ENCODE assay signal across 25 cellular contexts in the genomic region with DNA sequence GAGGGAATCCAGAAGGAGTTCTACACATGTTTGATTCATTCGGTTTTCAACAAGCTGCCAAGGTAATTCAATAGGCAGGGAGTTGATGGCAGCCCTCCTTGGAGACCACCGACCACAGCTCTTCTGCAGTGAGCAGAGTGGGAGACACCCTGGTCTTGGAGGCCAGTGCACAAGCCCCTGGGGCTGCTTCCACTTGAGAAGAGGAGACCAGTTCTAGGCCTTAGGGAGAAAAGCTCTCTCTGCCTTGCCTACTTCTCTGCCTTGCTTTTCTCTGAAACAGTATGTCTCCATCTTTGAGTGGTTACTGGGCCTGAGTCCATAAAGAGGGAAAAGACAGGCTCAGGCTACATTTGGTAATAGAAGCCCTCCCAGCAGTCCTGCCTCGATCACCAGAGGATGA.
DNase-seq lines count a peak whose midpoint lies in the region; ATAC-seq, FAIRE-seq and TF ChIP-seq lines count a peak whose summit lies in the region.
"Had no signal": no experiment of that assay in that cellular context is flagged by ENCODE, and none has a peak within 500 bp of the region (broad histone marks: within the 10 kb centered on the region; RNA-seq: fewer than 3 reads in every experiment).

No MANE protein-coding gene starts in this region.

- peak overlapping the region; percentile 2 for H3K27ac Mint-ChIP-seq in activated naive CD4-positive, alpha-beta T cell treated with anti-CD3 and anti-CD28 coated beads, Interleukin-2, amount 10 ng/mL, durations not matched to agents 7 days and 5 days
- H3K27ac Mint-ChIP-seq: B cell; CD4-positive, CD25-positive, alpha-beta regulatory T cell; CD8-positive, alpha-beta T cell; HFFc6 had no signal

- no peaks in the 10 kb centered on the region for H3K27me3 ChIP-seq in K562 (ENCODE audit: control insufficient read depth in 2 of 2, insufficient read depth in 2 of 2, low read length in 2 of 2)
- no peaks in the 10 kb centered on the region for H3K27me3 ChIP-seq in tibial artery
- H3K27me3 ChIP-seq: BLaER1 had no signal

- peaks cover 3% of the 10 kb centered on the region for H3K9me3 Mint-ChIP-seq in activated naive CD4-positive, alpha-beta T cell treated with anti-CD3 and anti-CD28 coated beads, Interleukin-2, amount 10 ng/mL, durations not matched to agents 7 days and 5 days

- ATAC-seq in K562 (peak; percentile 29), GM18520 (IDR thresholded peaks at IDR 0.05; ENCODE audit: unreplicated experiment) (no peak), GM19467 (IDR thresholded peaks at IDR 0.05; ENCODE audit: unreplicated experiment) (no peak)
- ATAC-seq: CD8-positive, alpha-beta T cell had no signal

- no peak for TF ChIP-seq POLR2A in K562 (conservative IDR thresholded peaks at IDR 0.05)

- H4K20me1 ChIP-seq in OCI-LY7 (ENCODE audit: insufficient read depth, low read length) = no peaks in the 10 kb centered on the region
- H4K20me1 ChIP-seq in K562 (replicated peaks; ENCODE audit: control insufficient read depth, insufficient read depth, low read length) = no peaks in the 10 kb centered on the region
- H4K20me1 ChIP-seq: BLaER1 had no signal

- in situ Hi-C loops in K562 (cut with MboI) = loop anchor here (5.0 kb wide), 1 partner anchor 66 kb away; no protein-coding TSS in a partner anchor

- no peak overlapping the region for H3K27ac ChIP-seq in OCI-LY7 (ENCODE audit: low read depth, low read length, poor library complexity, severe bottlenecking)
- H3K27ac ChIP-seq in K562 (ENCODE audit: extremely low read depth, low read depth, low read length) = peak overlapping the region; percentile 85
- no peak overlapping the region for H3K27ac ChIP-seq in tibial artery
- H3K27ac ChIP-seq: 22Rv1, BLaER1, C4-2B had no signal

- FAIRE-seq in K562 (lab: Jason Lieb, UNC) (peak; percentile 56), urothelium cell line (lab: Jason Lieb, UNC) (peak; percentile 32)
- FAIRE-seq: A204.1, D721Med, G401.6, GM12892, GM19239, H54 had no signal

- H3K79me2 ChIP-seq in OCI-LY7 (ENCODE audit: insufficient read depth, low read depth, low read length) (no peaks in the 10 kb centered on the region), K562 (ENCODE audit: control insufficient read depth, insufficient read depth, low read length) (peaks cover 94% of the 10 kb centered on the region)

- POLR2A ChIA-PET in OCI-LY7 (lab: Charles Lee) = interaction anchor here (1.0 kb wide), 1 partner anchor 55 kb away, joined by 3 read pairs; no protein-coding TSS in a partner anchor
- POLR2A ChIA-PET in K562 (lab: Yijun Ruan, JAX) = interaction anchor here (0.7 to 7.0 kb wide), 8 partner anchors 12 to 63 kb away, joined by 3 to 81 read pairs (median 5); no protein-coding TSS in a partner anchor

- H3K9me1 ChIP-seq in K562 (ENCODE audit: control insufficient read depth, insufficient read depth, low read length) = no peaks in the 10 kb centered on the region

- H3K9ac ChIP-seq in K562 (ENCODE audit: insufficient read depth in 1 of 2, low read depth in 2 of 2, low read length in 2 of 2) = peak overlapping the region; percentile 29 to 87; a peak in 3 of 4 replicates
- H3K9ac ChIP-seq: BLaER1 had no signal

- no peaks in the 10 kb centered on the region for H3K9me2 ChIP-seq in OCI-LY7 (ENCODE audit: insufficient read depth, low read length)

- H3K9me3 ChIP-seq in OCI-LY7 (ENCODE audit: low read length) (peaks cover 20% of the 10 kb centered on the region; the same call in 1 of the 2 replicates), K562 (replicated peaks; ENCODE audit: control insufficient read depth, insufficient read depth, low read depth, low read length) (no peaks in the 10 kb centered on the region), tibial artery (peaks cover 0 to 7% (median 0%) of the 10 kb centered on the region in 3 donors)
- H3K9me3 ChIP-seq: HAP-1 had no signal

- H3K4me1 ChIP-seq in OCI-LY7 (ENCODE audit: insufficient read depth, low read length, poor library complexity, severe bottlenecking) = peaks cover 30% of the 10 kb centered on the region
- H3K4me1 ChIP-seq in K562 (replicated peaks in 1 of 2; ENCODE audit: control insufficient read depth in 2 of 2, insufficient read depth in 2 of 2, low read length in 2 of 2) = peaks cover 9 to 10% of the 10 kb centered on the region in 2 experiments; a peak in 3 of 5 replicates
- no peaks in the 10 kb centered on the region for H3K4me1 ChIP-seq in tibial artery
- H3K4me1 ChIP-seq: HAP-1 had no signal

- intact Hi-C loops in OCI-LY7 (cut with micrococcal nuclease; ENCODE audit: unreplicated experiment) (no loop called here), K562 (cut with micrococcal nuclease) (loop anchor here (2.0 kb wide), 1 partner anchor 14 kb away; no protein-coding TSS in a partner anchor), tibial artery (cut with DNase I; ENCODE audit: low total_unique reads) (no loop called here)

- H3K27me3 Mint-ChIP-seq in activated naive CD4-positive, alpha-beta T cell treated with anti-CD3 and anti-CD28 coated beads, Interleukin-2, amount 10 ng/mL, durations not matched to agents 7 days and 5 days = no peaks in the 10 kb centered on the region
- H3K27me3 Mint-ChIP-seq: B cell; CD4-positive, CD25-positive, alpha-beta regulatory T cell had no signal

- H3K4me3 Mint-ChIP-seq in activated naive CD4-positive, alpha-beta T cell treated with anti-CD3 and anti-CD28 coated beads, Interleukin-2, amount 10 ng/mL, durations not matched to agents 7 days and 5 days = no peak overlapping the region
- H3K4me3 Mint-ChIP-seq: B cell; CD4-positive, CD25-positive, alpha-beta regulatory T cell; CD8-positive, alpha-beta T cell; HFFc6 had no signal

- no peaks in the 10 kb centered on the region for H3K36me3 Mint-ChIP-seq in activated naive CD4-positive, alpha-beta T cell treated with anti-CD3 and anti-CD28 coated beads, Interleukin-2, amount 10 ng/mL, durations not matched to agents 7 days and 5 days
- H3K36me3 Mint-ChIP-seq: CD4-positive, CD25-positive, alpha-beta regulatory T cell; CD8-positive, alpha-beta T cell had no signal

- TF ChIP-seq EP300 in K562 (IDR thresholded peaks at IDR 0.05; ENCODE audit: low read length) = no peak

- H3K36me3 ChIP-seq in OCI-LY7 (ENCODE audit: insufficient read depth, low read length) (no peaks in the 10 kb centered on the region; the same call in 1 of the 2 replicates), K562 (ENCODE audit: control insufficient read depth, insufficient read depth, low read length) (peaks cover 4% of the 10 kb centered on the region; the same call in 2 of the 3 replicates), tibial artery (no peaks in the 10 kb centered on the region)
- H3K36me3 ChIP-seq: BLaER1, HAP-1 had no signal

- CTCF ChIA-PET in activated naive CD4-positive, alpha-beta T cell treated with anti-CD3 and anti-CD28 coated beads, Interleukin-2, amount 10 ng/mL, durations not matched to agents 7 days and 5 days (lab: Charles Lee) = no interaction called here
- CTCF ChIA-PET in OCI-LY7 (lab: Charles Lee; ENCODE audit: unreplicated experiment) (no interaction called here), K562 (lab: Yijun Ruan, JAX; ENCODE audit: low intra/inter-chr PET ratio) (no interaction called here)

- H3K4me2 ChIP-seq in OCI-LY7 (ENCODE audit: low read length) (no peak overlapping the region), K562 (ENCODE audit: insufficient read depth, low read length) (peak overlapping the region; percentile 87)

- TF ChIP-seq CTCF in OCI-LY7 (conservative IDR thresholded peaks at IDR 0.05; ENCODE audit: low read length) = no peak
- no peak for TF ChIP-seq CTCF in K562 (IDR thresholded peaks at IDR 0.05 in 2 of 3, conservative IDR thresholded peaks at IDR 0.05 in 1 of 3; ENCODE audit: insufficient read depth in 2 of 3, low read depth in 1 of 3, low read length in 3 of 3)
- TF ChIP-seq CTCF in tibial artery (IDR thresholded peaks at IDR 0.05) = no peak

- H2AFZ ChIP-seq in OCI-LY7 (ENCODE audit: low read length) = peak overlapping the region; percentile 58
- H2AFZ ChIP-seq in K562 (ENCODE audit: low read depth, low read length) = no peak overlapping the region

- no peak for DNase-seq in activated naive CD4-positive, alpha-beta T cell treated with anti-CD3 and anti-CD28 coated beads, Interleukin-2, amount 10 ng/mL, durations not matched to agents 7 days and 5 days
- no peak for DNase-seq in activated naive CD4-positive, alpha-beta T cell treated with Interleukin-2 at 50 U/mL for 16 hours
- no peak for DNase-seq in OCI-LY7 (ENCODE audit: low spot score)
- no peak for DNase-seq in K562 (ENCODE audit: extremely low read depth in 1 of 4, low spot score in 3 of 4)
- DNase-seq in urothelium cell line (ENCODE audit: low spot score) = no peak
- DNase-seq in tibial artery = no peak
- DNase-seq: CD4-positive, CD25-positive, alpha-beta regulatory T cell; CD8-positive, alpha-beta T cell; DMS53; DMS79 treated with DMSO at 0.1 percent for 48 hours; GOT3; HFFc6 had no signal

- WGBS in K562 (ENCODE audit: insufficient coverage, low coverage, missing lambda C conversion rate) = 0% methylated on average over 3 of the region's 3 CpGs

- TF ChIP-seq RAD21 in K562 (CRISPR knock-in tag; conservative IDR thresholded peaks at IDR 0.05 in 1 of 2, IDR thresholded peaks at IDR 0.05 in 1 of 2) = no peak

- H3K4me1 Mint-ChIP-seq in activated naive CD4-positive, alpha-beta T cell treated with anti-CD3 and anti-CD28 coated beads, Interleukin-2, amount 10 ng/mL, durations not matched to agents 7 days and 5 days = no peaks in the 10 kb centered on the region
- H3K4me1 Mint-ChIP-seq: CD4-positive, CD25-positive, alpha-beta regulatory T cell had no signal

- H3K4me3 ChIP-seq in OCI-LY7 (ENCODE audit: low read depth, low read length, poor library complexity, severe bottlenecking) = no peak overlapping the region
- peak overlapping the region; percentile 48 for H3K4me3 ChIP-seq in K562
- H3K4me3 ChIP-seq in tibial artery = no peak overlapping the region
- H3K4me3 ChIP-seq: BLaER1, HAP-1 had no signal

- BruUV-seq in OCI-LY7 (replicated peaks; lab: Mats Ljungman, UMichigan) (no TSS peak), K562 (replicated peaks; lab: Mats Ljungman, UMichigan) (no TSS peak)

TF ChIP-seq in K562, 482 proteins besides CTCF, POLR2A, EP300 and RAD21 (continues in another document):
- no peak for TF ChIP-seq EGR1 (conservative IDR thresholded peaks at IDR 0.05)
